31 cellular contexts compared by ENCODE assay signal in genomic region chr2:10768063-10768507, GRCh38. TPM values are rescaled to one million over a fixed set of nuclear protein-coding genes. Genes with fewer than 3 reads are reported as not detected.
DNase-seq lines count a peak whose midpoint lies in the region; ATAC-seq and TF ChIP-seq lines count a peak whose summit lies in the region.
"Had no signal": no experiment of that assay in that cellular context is flagged by ENCODE, and none has a peak within 500 bp of the region (broad histone marks: within the 10 kb centered on the region; RNA-seq: fewer than 3 reads in every experiment).

No MANE protein-coding gene starts in this region.

- H3K4me3 ChIP-seq in mucosa of descending colon (no peak overlapping the region), skeletal muscle tissue (ENCODE audit: low read length in 3 of 3) (peak overlapping the region in 2 of 3 donors; percentile 41 to 42), uterus (no peak overlapping the region)
- H3K4me3 ChIP-seq: ascending aorta, esophagus squamous epithelium, SK-N-MC had no signal

- H3K9me3 ChIP-seq in mucosa of descending colon = no peaks in the 10 kb centered on the region
- no peaks in the 10 kb centered on the region for H3K9me3 ChIP-seq in skeletal muscle tissue (ENCODE audit: control insufficient read depth in 3 of 3, low read length in 3 of 3)
- no peaks in the 10 kb centered on the region for H3K9me3 ChIP-seq in uterus
- H3K9me3 ChIP-seq: ascending aorta, esophagus squamous epithelium had no signal

- intact Hi-C loops in activated CD4-positive, alpha-beta T cell treated with anti-CD3 and anti-CD28 coated beads, Interleukin-2, amount 10 ng/mL, durations not matched to agents 24 days and 14 days (cut with micrococcal nuclease) = no loop called here
- intact Hi-C loops in mucosa of descending colon (cut with DNase I, micrococcal nuclease) (no loop called here), uterus (cut with DNase I; ENCODE audit: low total_unique reads) (no loop called here)

- POLR2A ChIA-PET in activated CD4-positive, alpha-beta T cell treated with anti-CD3 and anti-CD28 coated beads, Interleukin-2, amount 10 ng/mL, durations not matched to agents 7 days and 5 days (lab: Charles Lee) = no interaction called here
- POLR2A ChIA-PET in RWPE1 (lab: Yijun Ruan, JAX; ENCODE audit: low non-redundant PET) = no interaction called here

- no peak for ATAC-seq in mucosa of descending colon
- ATAC-seq: left lobe of liver; naive thymus-derived CD4-positive, alpha-beta T cell had no signal

- H3K9ac ChIP-seq in skeletal muscle tissue (ENCODE audit: low read depth in 1 of 3, low read length in 3 of 3) = no peak overlapping the region

- CTCF ChIA-PET in activated CD4-positive, alpha-beta T cell treated with anti-CD3 and anti-CD28 coated beads, Interleukin-2, amount 10 ng/mL, durations not matched to agents 7 days and 5 days (lab: Charles Lee) = no interaction called here
- CTCF ChIA-PET in RWPE1 (lab: Yijun Ruan, JAX) = interaction anchor here (0.8 kb wide), 1 partner anchor 901 kb away, joined by 5 read pairs; no protein-coding TSS in a partner anchor

- peak overlapping the region; percentile 60 for H3K27ac Mint-ChIP-seq in activated CD4-positive, alpha-beta T cell treated with anti-CD3 and anti-CD28 coated beads, Interleukin-2, amount 10 ng/mL, durations not matched to agents 7 days and 5 days
- no peak overlapping the region for H3K27ac Mint-ChIP-seq in activated CD4-positive, alpha-beta T cell treated with anti-CD3 and anti-CD28 coated beads, Interleukin-2, amount 10 ng/mL, durations not matched to agents 24 days and 14 days
- H3K27ac Mint-ChIP-seq: activated naive CD8-positive, alpha-beta T cell treated with anti-CD3 and anti-CD28 coated beads, Interleukin-2, amount 10 ng/mL, durations not matched to agents 7 days and 5 days; CD4-positive, alpha-beta memory T cell; dendritic cell treated with granulocyte-macrophage colony-stimulating factor and Interleukin-4, amounts not matched to agents 40 ng/mL and 50 ng/mL, for 4 days; endodermal cell; immature natural killer cell; naive thymus-derived CD4-positive, alpha-beta T cell had no signal

- no peak for TF ChIP-seq CTCF in mucosa of descending colon (IDR thresholded peaks at IDR 0.05)
- TF ChIP-seq CTCF in RWPE1 (conservative IDR thresholded peaks at IDR 0.05; ENCODE audit: low read depth) = no peak
- TF ChIP-seq CTCF in uterus (IDR thresholded peaks at IDR 0.05) = no peak

- H3K27me3 ChIP-seq in skeletal muscle tissue (ENCODE audit: control insufficient read depth in 3 of 3, insufficient read depth in 3 of 3, low read length in 3 of 3) (peaks cover 3 to 4% (median 4%) of the 10 kb centered on the region in 3 donors), uterus (no peaks in the 10 kb centered on the region)
- H3K27me3 ChIP-seq: ascending aorta had no signal

- no peak for DNase-seq in activated CD4-positive, alpha-beta T cell treated with anti-CD3 and anti-CD28 coated beads, Interleukin-2, amount 10 ng/mL, durations not matched to agents 7 days and 5 days
- DNase-seq in activated CD4-positive, alpha-beta T cell treated with anti-CD3 and anti-CD28 coated beads, Interleukin-2, amount 10 ng/mL, durations not matched to agents 24 days and 14 days = no peak
- peak; percentile 9 for DNase-seq in NCI-H69 (lab: John Stamatoyannopoulos, UW)
- peak in 2 of 3 donors; percentile 23 to 35 for DNase-seq in mucosa of descending colon
- no peak for DNase-seq in RWPE1 (ENCODE audit: low spot score)
- no peak for DNase-seq in uterus
- no peak for DNase-seq in inferior parietal cortex (ENCODE audit: extremely low spot score)
- DNase-seq: activated CD4-positive, CD25-positive, alpha-beta regulatory T cell treated with anti-CD3 and anti-CD28 coated beads, Interleukin-2, amount 50 U/mL, for 72 hours; activated gamma-delta T cell; activated naive CD8-positive, alpha-beta T cell treated with anti-CD3 and anti-CD28 coated beads, Interleukin-2, amount 10 ng/mL, durations not matched to agents 7 days and 5 days; activated T-cell treated with anti-CD3 and anti-CD28 coated beads for 4 hours; CD4-positive, alpha-beta memory T cell; central memory CD4-positive, alpha-beta T cell; endodermal cell; esophagus squamous epithelium; hippocampal formation; immature natural killer cell; mesendoderm; naive thymus-derived CD4-positive, alpha-beta T cell; NCI-H1092 treated with DMSO at 0.1 percent for 48 hours; NCI-H187 treated with DMSO at 0.1 percent for 48 hours; NCI-H2227 treated with DMSO at 0.1 percent for 48 hours; NCI-H526 treated with DMSO at 0.1 percent for 48 hours; occipital lobe; stimulated activated naive CD4-positive, alpha-beta T cell had no signal

- H3K36me3 Mint-ChIP-seq in activated CD4-positive, alpha-beta T cell treated with anti-CD3 and anti-CD28 coated beads, Interleukin-2, amount 10 ng/mL, durations not matched to agents 7 days and 5 days (ENCODE audit: low read depth) = no peaks in the 10 kb centered on the region
- H3K36me3 Mint-ChIP-seq in activated CD4-positive, alpha-beta T cell treated with anti-CD3 and anti-CD28 coated beads, Interleukin-2, amount 10 ng/mL, durations not matched to agents 24 days and 14 days (ENCODE audit: low read depth) = no peaks in the 10 kb centered on the region
- H3K36me3 Mint-ChIP-seq: activated naive CD8-positive, alpha-beta T cell treated with anti-CD3 and anti-CD28 coated beads, Interleukin-2, amount 10 ng/mL, durations not matched to agents 7 days and 5 days; CD4-positive, alpha-beta memory T cell; immature natural killer cell; naive thymus-derived CD4-positive, alpha-beta T cell had no signal

- H3K9me3 Mint-ChIP-seq in activated CD4-positive, alpha-beta T cell treated with anti-CD3 and anti-CD28 coated beads, Interleukin-2, amount 10 ng/mL, durations not matched to agents 7 days and 5 days = no peaks in the 10 kb centered on the region
- no peaks in the 10 kb centered on the region for H3K9me3 Mint-ChIP-seq in activated CD4-positive, alpha-beta T cell treated with anti-CD3 and anti-CD28 coated beads, Interleukin-2, amount 10 ng/mL, durations not matched to agents 24 days and 14 days
- H3K9me3 Mint-ChIP-seq: activated naive CD8-positive, alpha-beta T cell treated with anti-CD3 and anti-CD28 coated beads, Interleukin-2, amount 10 ng/mL, durations not matched to agents 7 days and 5 days; dendritic cell treated with granulocyte-macrophage colony-stimulating factor and Interleukin-4, amounts not matched to agents 40 ng/mL and 50 ng/mL, for 4 days; endodermal cell; immature natural killer cell; naive thymus-derived CD4-positive, alpha-beta T cell had no signal

- H3K36me3 ChIP-seq in mucosa of descending colon (ENCODE audit: low read depth) (no peaks in the 10 kb centered on the region), skeletal muscle tissue (ENCODE audit: control insufficient read depth in 3 of 3, insufficient read depth in 3 of 3, low read length in 3 of 3) (no peaks in the 10 kb centered on the region), uterus (no peaks in the 10 kb centered on the region)
- H3K36me3 ChIP-seq: ascending aorta, esophagus squamous epithelium had no signal

- H3K4me1 Mint-ChIP-seq in activated CD4-positive, alpha-beta T cell treated with anti-CD3 and anti-CD28 coated beads, Interleukin-2, amount 10 ng/mL, durations not matched to agents 7 days and 5 days = no peaks in the 10 kb centered on the region
- H3K4me1 Mint-ChIP-seq in activated CD4-positive, alpha-beta T cell treated with anti-CD3 and anti-CD28 coated beads, Interleukin-2, amount 10 ng/mL, durations not matched to agents 24 days and 14 days = no peaks in the 10 kb centered on the region
- H3K4me1 Mint-ChIP-seq: activated naive CD8-positive, alpha-beta T cell treated with anti-CD3 and anti-CD28 coated beads, Interleukin-2, amount 10 ng/mL, durations not matched to agents 7 days and 5 days; CD4-positive, alpha-beta memory T cell; endodermal cell; immature natural killer cell; naive thymus-derived CD4-positive, alpha-beta T cell had no signal

- no peak overlapping the region for H3K4me3 Mint-ChIP-seq in activated CD4-positive, alpha-beta T cell treated with anti-CD3 and anti-CD28 coated beads, Interleukin-2, amount 10 ng/mL, durations not matched to agents 7 days and 5 days
- H3K4me3 Mint-ChIP-seq in activated CD4-positive, alpha-beta T cell treated with anti-CD3 and anti-CD28 coated beads, Interleukin-2, amount 10 ng/mL, durations not matched to agents 24 days and 14 days = no peak overlapping the region
- H3K4me3 Mint-ChIP-seq: activated naive CD8-positive, alpha-beta T cell treated with anti-CD3 and anti-CD28 coated beads, Interleukin-2, amount 10 ng/mL, durations not matched to agents 7 days and 5 days; CD4-positive, alpha-beta memory T cell; dendritic cell treated with granulocyte-macrophage colony-stimulating factor and Interleukin-4, amounts not matched to agents 40 ng/mL and 50 ng/mL, for 4 days; endodermal cell; immature natural killer cell; naive thymus-derived CD4-positive, alpha-beta T cell had no signal

- no peaks in the 10 kb centered on the region for H3K27me3 Mint-ChIP-seq in activated CD4-positive, alpha-beta T cell treated with anti-CD3 and anti-CD28 coated beads, Interleukin-2, amount 10 ng/mL, durations not matched to agents 7 days and 5 days
- peaks cover 3% of the 10 kb centered on the region for H3K27me3 Mint-ChIP-seq in activated CD4-positive, alpha-beta T cell treated with anti-CD3 and anti-CD28 coated beads, Interleukin-2, amount 10 ng/mL, durations not matched to agents 24 days and 14 days
- H3K27me3 Mint-ChIP-seq: activated naive CD8-positive, alpha-beta T cell treated with anti-CD3 and anti-CD28 coated beads, Interleukin-2, amount 10 ng/mL, durations not matched to agents 7 days and 5 days had no signal

- H3K27ac ChIP-seq in skeletal muscle tissue (ENCODE audit: low read depth, low read length) (no peak overlapping the region), RWPE1 (no peak overlapping the region), uterus (no peak overlapping the region)
- H3K27ac ChIP-seq: ascending aorta, esophagus squamous epithelium, SK-N-MC had no signal

- H3K4me1 ChIP-seq in mucosa of descending colon (ENCODE audit: low read depth) (peaks cover 6% of the 10 kb centered on the region), skeletal muscle tissue (ENCODE audit: control insufficient read depth in 3 of 3, insufficient read depth in 3 of 3, low read length in 3 of 3) (peaks cover 0 to 7% (median 7%) of the 10 kb centered on the region in 3 donors), uterus (no peaks in the 10 kb centered on the region)
- H3K4me1 ChIP-seq: ascending aorta, esophagus squamous epithelium had no signal

- no peak for TF ChIP-seq POLR2A in uterus (IDR thresholded peaks at IDR 0.05)

RNA-seq across cellular contexts. Expression of gene PDIA6, which starts 44.5 kb away (rescaled TPM):
- total RNA-seq in activated CD4-positive, alpha-beta T cell treated with anti-CD3 and anti-CD28 coated beads, Interleukin-2, amount 10 ng/mL, durations not matched to agents 7 days and 5 days = 100 to 1,000 TPM; 127 to 136 TPM
- 183 and 187 TPM in 2 replicates for total RNA-seq in activated CD4-positive, alpha-beta T cell treated with anti-CD3 and anti-CD28 coated beads, Interleukin-2, amount 10 ng/mL, durations not matched to agents 24 days and 14 days
- total RNA-seq in mucosa of descending colon (100 to 1,000 TPM; 121 to 168 (median 126) TPM), skeletal muscle tissue (138 TPM), uterus (100 to 1,000 TPM in 1 of 4 donors, 10 to 100 TPM in 3; 53.0 to 257 (median 89.0) TPM)

RNA-seq across cellular contexts. Expression of gene ATP6V1C2, which starts 46.7 kb away (rescaled TPM):
- total RNA-seq in activated CD4-positive, alpha-beta T cell treated with anti-CD3 and anti-CD28 coated beads, Interleukin-2, amount 10 ng/mL, durations not matched to agents 7 days and 5 days = not detected
- total RNA-seq in activated CD4-positive, alpha-beta T cell treated with anti-CD3 and anti-CD28 coated beads, Interleukin-2, amount 10 ng/mL, durations not matched to agents 24 days and 14 days = not detected in 2 replicates
- total RNA-seq in mucosa of descending colon (1 to 10 TPM in 2 of 3 donors, under 1 TPM in 1; 0.57 to 3.8 (median 1.0) TPM), skeletal muscle tissue (under 0.01 TPM), uterus (1 to 10 TPM in 1 of 4 donors, under 1 TPM in 2, not detected in 1; 0.26 to 3.6 (median 0.61) TPM)
- total RNA-seq: activated naive CD8-positive, alpha-beta T cell treated with anti-CD3 and anti-CD28 coated beads, Interleukin-2, amount 10 ng/mL, durations not matched to agents 7 days and 5 days; CD4-positive, alpha-beta memory T cell; naive thymus-derived CD4-positive, alpha-beta T cell; T-helper 1 cell treated with Interleukin-12 subunit alpha and Interleukin-12 subunit beta and Interleukin-4 antibody, amounts not matched to agents 30 ng/mL and 1 ng/mL, for 36 hours had no signal

Comparison
In these comparisons a context has a peak if more than half of its experiments do, and no peak if none do; other contexts are left out.
1. DNase-seq: peak in NCI-H69 (single experiment) and mucosa of descending colon (2 of 3); none in activated CD4-positive, alpha-beta T cell treated with anti-CD3 and anti-CD28 coated beads, Interleukin-2, amount 10 ng/mL, durations not matched to agents 7 days and 5 days (single experiment), activated CD4-positive, alpha-beta T cell treated with anti-CD3 and anti-CD28 coated beads, Interleukin-2, amount 10 ng/mL, durations not matched to agents 24 days and 14 days (single experiment), RWPE1 (single experiment), uterus (0 of 2) and inferior parietal cortex (single experiment).
2. H3K4me3 ChIP-seq: peak in skeletal muscle tissue (2 of 3); none in mucosa of descending colon (single experiment) and uterus (0 of 2).